ENCODE assay signal across 25 cellular contexts in the genomic region with DNA sequence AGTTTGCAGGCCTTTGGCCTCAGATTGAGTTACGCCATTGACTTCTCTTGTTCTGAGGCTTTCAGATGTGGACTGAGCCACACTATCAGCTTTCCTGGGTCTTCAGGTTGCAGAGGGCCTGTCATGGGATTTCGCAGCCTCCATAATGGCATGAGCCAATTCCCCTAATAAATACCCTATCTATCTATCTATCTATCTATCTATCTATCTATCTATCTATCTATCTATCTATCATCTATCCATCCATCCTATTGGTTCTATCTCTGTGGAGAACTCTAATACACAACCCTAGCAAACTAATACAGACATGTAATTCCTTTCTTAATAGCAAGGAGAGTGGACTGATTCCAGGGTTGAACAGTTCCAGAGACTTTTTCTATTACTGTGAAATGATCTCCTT. TPM values are rescaled to one million over a fixed set of nuclear protein-coding genes. Genes with fewer than 3 reads are reported as not detected.
DNase-seq lines count a peak whose midpoint lies in the region; ATAC-seq, FAIRE-seq and TF ChIP-seq lines count a peak whose summit lies in the region.
"Had no signal": no experiment of that assay in that cellular context is flagged by ENCODE, and none has a peak within 500 bp of the region (broad histone marks: within the 10 kb centered on the region; RNA-seq: fewer than 3 reads in every experiment).

No MANE protein-coding gene starts in this region.

- H3K27ac ChIP-seq in BLaER1 treated with 17β-estradiol and CSF1 and Interleukin-3, amounts not matched to agents 10 nM and 100 nM = peak overlapping the region in 3 of 11 experiments; percentile 2 to 38 (median 24); a peak in 2 of 22 replicates
- H3K27ac ChIP-seq in K562 (ENCODE audit: extremely low read depth, low read depth, low read length) = no peak overlapping the region

- no peaks in the 10 kb centered on the region for H3K27me3 ChIP-seq in BLaER1 treated with 17β-estradiol and CSF1 and Interleukin-3, amounts not matched to agents 10 nM and 100 nM
- H3K27me3 ChIP-seq in K562 (ENCODE audit: control insufficient read depth in 2 of 2, insufficient read depth in 2 of 2, low read length in 2 of 2) = no peaks in the 10 kb centered on the region
- H3K27me3 ChIP-seq: BE2C had no signal

- intact Hi-C loops in K562 (cut with micrococcal nuclease) = loop anchor here (10.0 kb wide), 1 partner anchor 116 kb away; no protein-coding TSS in a partner anchor

- H4K20me1 ChIP-seq in BLaER1 treated with 17β-estradiol and CSF1 and Interleukin-3, amounts not matched to agents 10 nM and 100 nM = 0 out of 22 replicates have a peak, but pooled peaks cover 0 to 4% (median 0%) of the 10 kb centered on the region in 11 experiments
- H4K20me1 ChIP-seq in K562 (replicated peaks; ENCODE audit: control insufficient read depth, insufficient read depth, low read length) = no peaks in the 10 kb centered on the region

- no peak for TF ChIP-seq RAD21 in K562 (CRISPR knock-in tag; conservative IDR thresholded peaks at IDR 0.05 in 1 of 2, IDR thresholded peaks at IDR 0.05 in 1 of 2)

- peaks cover 0 to 39% (median 22%) of the 10 kb centered on the region in 11 experiments; a peak in 16 of 22 replicates for H3K9me3 ChIP-seq in BLaER1 treated with 17β-estradiol and CSF1 and Interleukin-3, amounts not matched to agents 10 nM and 100 nM (replicated peaks in 1 of 11)
- no peaks in the 10 kb centered on the region for H3K9me3 ChIP-seq in K562 (replicated peaks; ENCODE audit: control insufficient read depth, insufficient read depth, low read depth, low read length)
- H3K9me3 ChIP-seq: BE2C, Caco-2 had no signal

- CTCF ChIA-PET in K562 (lab: Yijun Ruan, JAX; ENCODE audit: low intra/inter-chr PET ratio) = no interaction called here

- H3K36me3 ChIP-seq in BLaER1 treated with 17β-estradiol and CSF1 and Interleukin-3, amounts not matched to agents 10 nM and 100 nM = no peaks in the 10 kb centered on the region
- no peaks in the 10 kb centered on the region for H3K36me3 ChIP-seq in K562 (ENCODE audit: control insufficient read depth, insufficient read depth, low read length)
- H3K36me3 ChIP-seq: BE2C had no signal

- BruUV-seq in K562 (replicated peaks; lab: Mats Ljungman, UMichigan) = no TSS peak

- H3K79me2 ChIP-seq in K562 (ENCODE audit: control insufficient read depth, insufficient read depth, low read length) = no peaks in the 10 kb centered on the region

- WGBS in K562 (ENCODE audit: insufficient coverage, low coverage, missing lambda C conversion rate) = 8% methylated on average over 1 of the region's 2 CpGs

- POLR2A ChIA-PET in K562 (lab: Yijun Ruan, JAX) = no interaction called here

- peaks cover 23 to 36% (median 32%) of the 10 kb centered on the region in 10 experiments for H3K4me1 ChIP-seq in BLaER1 treated with 17β-estradiol and CSF1 and Interleukin-3, amounts not matched to agents 10 nM and 100 nM
- no peaks in the 10 kb centered on the region; a peak in 1 of 5 replicates for H3K4me1 ChIP-seq in K562 (replicated peaks in 1 of 2; ENCODE audit: control insufficient read depth in 2 of 2, insufficient read depth in 2 of 2, low read length in 2 of 2)
- H3K4me1 ChIP-seq: BE2C, Caco-2 had no signal

- peaks cover 2% of the 10 kb centered on the region for H3K4me1 Mint-ChIP-seq in memory B cell
- H3K4me1 Mint-ChIP-seq in nephron progenitor cell = no peaks in the 10 kb centered on the region
- H3K4me1 Mint-ChIP-seq: CD4-positive, alpha-beta memory T cell; CD8-positive, alpha-beta memory T cell had no signal

- no peaks in the 10 kb centered on the region for H3K9me1 ChIP-seq in K562 (ENCODE audit: control insufficient read depth, insufficient read depth, low read length)

- H3K4me3 Mint-ChIP-seq in memory B cell (no peak overlapping the region), nephron progenitor cell (no peak overlapping the region)
- H3K4me3 Mint-ChIP-seq: CD14-positive monocyte; CD4-positive, alpha-beta memory T cell; CD4-positive, CD25-positive, alpha-beta regulatory T cell; CD8-positive, alpha-beta memory T cell had no signal

- H3K9me3 Mint-ChIP-seq in memory B cell (peaks cover 8% of the 10 kb centered on the region), nephron progenitor cell (no peaks in the 10 kb centered on the region)
- H3K9me3 Mint-ChIP-seq: CD8-positive, alpha-beta memory T cell had no signal

- H3K27me3 Mint-ChIP-seq in memory B cell (peaks cover 2% of the 10 kb centered on the region), nephron progenitor cell (ENCODE audit: low read depth, poor library complexity) (peaks cover 7% of the 10 kb centered on the region)
- H3K27me3 Mint-ChIP-seq: CD4-positive, alpha-beta memory T cell; CD4-positive, CD25-positive, alpha-beta regulatory T cell; CD8-positive, alpha-beta memory T cell had no signal

- no peak overlapping the region for H2AFZ ChIP-seq in K562 (ENCODE audit: low read depth, low read length)

- TF ChIP-seq EP300 in K562 (IDR thresholded peaks at IDR 0.05; ENCODE audit: low read length) = no peak

- 0 out of 22 replicates have a peak overlapping the region, but pooled peaks of 1 of the 11 experiments have one; percentile 12 for H3K9ac ChIP-seq in BLaER1 treated with 17β-estradiol and CSF1 and Interleukin-3, amounts not matched to agents 10 nM and 100 nM
- H3K9ac ChIP-seq in K562 (ENCODE audit: insufficient read depth in 1 of 2, low read depth in 2 of 2, low read length in 2 of 2) = no peak overlapping the region

- peaks cover 11% of the 10 kb centered on the region for H3K36me3 Mint-ChIP-seq in memory B cell
- no peaks in the 10 kb centered on the region for H3K36me3 Mint-ChIP-seq in nephron progenitor cell (ENCODE audit: low read depth)
- H3K36me3 Mint-ChIP-seq: CD14-positive monocyte had no signal

- no peak for TF ChIP-seq POLR2A in K562 (conservative IDR thresholded peaks at IDR 0.05)

- FAIRE-seq in K562 (lab: Jason Lieb, UNC) = no peak
- FAIRE-seq: A204.1, D721Med, G401.6, GM12891, GM19239 had no signal

- TF ChIP-seq CTCF in K562 (IDR thresholded peaks at IDR 0.05 in 2 of 3, conservative IDR thresholded peaks at IDR 0.05 in 1 of 3; ENCODE audit: insufficient read depth in 2 of 3, low read depth in 1 of 3, low read length in 3 of 3) = no peak
- TF ChIP-seq CTCF in nephron progenitor cell (IDR thresholded peaks at IDR 0.05) = no peak

- DNase-seq in K562 (ENCODE audit: extremely low read depth in 1 of 4, low spot score in 3 of 4) = no peak
- no peak for DNase-seq in memory B cell (ENCODE audit: low spot score in 2 of 2)
- no peak for DNase-seq in nephron progenitor cell
- no peak for DNase-seq in HK-2 (ENCODE audit: unreplicated experiment)
- no peak for DNase-seq in COLO829 (ENCODE audit: low spot score)
- DNase-seq: 8988T; ACHN; BE2C; C1 segment of cervical spinal cord; Caco-2; Calu3; CD4-positive, alpha-beta memory T cell; CD4-positive, CD25-positive, alpha-beta regulatory T cell; CD8-positive, alpha-beta memory T cell; DMS79 treated with DMSO at 0.1 percent for 48 hours; GF-D8 had no signal

- in situ Hi-C loops in K562 (cut with MboI) = no loop called here

- peak overlapping the region; percentile 1 to 85 (median 19); a peak in 13 of 22 replicates for H3K4me2 ChIP-seq in BLaER1 treated with 17β-estradiol and CSF1 and Interleukin-3, amounts not matched to agents 10 nM and 100 nM
- H3K4me2 ChIP-seq in K562 (ENCODE audit: insufficient read depth, low read length) = no peak overlapping the region

- H3K27ac Mint-ChIP-seq in memory B cell (peak overlapping the region; percentile 28), nephron progenitor cell (peak overlapping the region; percentile 23)
- H3K27ac Mint-ChIP-seq: CD14-positive monocyte; CD8-positive, alpha-beta memory T cell had no signal

- H3K4me3 ChIP-seq in BLaER1 treated with 17β-estradiol and CSF1 and Interleukin-3, amounts not matched to agents 10 nM and 100 nM = no peak overlapping the region
- no peak overlapping the region for H3K4me3 ChIP-seq in K562

- ATAC-seq in K562 = no peak
- no peak for ATAC-seq in memory B cell (ENCODE audit: low read depth)
- ATAC-seq in GM21515 (IDR thresholded peaks at IDR 0.05; ENCODE audit: unreplicated experiment) = no peak
- ATAC-seq in HG03039 (IDR thresholded peaks at IDR 0.05; ENCODE audit: unreplicated experiment) = no peak

TF ChIP-seq in K562, 482 proteins besides CTCF, POLR2A, EP300 and RAD21:
- TF ChIP-seq SLC30A9 (CRISPR knock-in tag; IDR thresholded peaks at IDR 0.05) (no peak), XRCC5 (IDR thresholded peaks at IDR 0.05; ENCODE audit: low read depth, low read length) (no peak), NFYB (IDR thresholded peaks at IDR 0.05; ENCODE audit: extremely low read depth, insufficient read length) (no peak), DACH1 (IDR thresholded peaks at IDR 0.05; ENCODE audit: partially characterized antibody) (peak; percentile 96)
TF ChIP-seq in K562: peak in this region for 1.

RNA-seq across cellular contexts. Expression of a gene that starts 9.5 kb away (rescaled TPM):
- total RNA-seq in K562 (2011; cell fraction: chromatin; rRNA removed; ENCODE audit: low replicate concordance) = 20.8 and 31.2 TPM in 2 replicates
- total RNA-seq in K562 (2011; cell fraction: nucleolus; rRNA removed) = 19.7 and 25.0 TPM in 2 replicates
- 29.2 and 44.9 TPM in 2 replicates for total RNA-seq in K562 (2011; cell fraction: nucleoplasm; rRNA removed)
- total RNA-seq in K562 (2014; rRNA removed) (12.8 and 13.3 TPM in 2 replicates), K562 (2014; rRNA removed; fragmentation: Illumina TruSeq; extraction: Trizol) (13.8 and 15.4 TPM in 2 replicates), K562 (2015; rRNA removed; fragmentation: Illumina TruSeq; extraction: Trizol) (17.6 and 21.8 TPM in 2 replicates), K562 (2021) (25.7 and 26.8 TPM in 2 replicates)
- polyA plus RNA-seq in K562 (2011; rRNA removed) (20.4 and 25.6 TPM in 2 replicates), K562 (2014; fragmentation: Illumina TruSeq; extraction: Trizol) (11.3 and 14.8 TPM in 2 replicates), K562 (2014; fragmentation: Nextera tagmentation; extraction: Ambion mirVana) (10 to 100 TPM in 1 of 2 experiments, 1 to 10 TPM in 1; 7.2 to 12.6 TPM), K562 (2014; rRNA removed) (16.7 TPM in 2 replicates)
- 15.5 and 16.3 TPM in 2 replicates for polyA plus RNA-seq in K562 (2011; cell fraction: cytosol; rRNA removed)
- polyA plus RNA-seq in K562 (2011; cell fraction: nucleus; rRNA removed) = 77.9 and 90.8 TPM in 2 replicates
- 18.2 and 24.6 TPM in 2 replicates for polyA plus RNA-seq in K562 (2012)
- polyA minus RNA-seq in K562 (2011; rRNA and poly(A)+ RNA removed) = 15.1 and 23.5 TPM in 2 replicates
- 5.2 and 6.7 TPM in 2 replicates for polyA minus RNA-seq in K562 (2011; cell fraction: cytosol; rRNA and poly(A)+ RNA removed)
- polyA minus RNA-seq in K562 (2011; cell fraction: nucleus; rRNA and poly(A)+ RNA removed) = 22.5 and 32.1 TPM in 2 replicates
